ENCODE assay signal across 8 cellular contexts in the genomic region with DNA sequence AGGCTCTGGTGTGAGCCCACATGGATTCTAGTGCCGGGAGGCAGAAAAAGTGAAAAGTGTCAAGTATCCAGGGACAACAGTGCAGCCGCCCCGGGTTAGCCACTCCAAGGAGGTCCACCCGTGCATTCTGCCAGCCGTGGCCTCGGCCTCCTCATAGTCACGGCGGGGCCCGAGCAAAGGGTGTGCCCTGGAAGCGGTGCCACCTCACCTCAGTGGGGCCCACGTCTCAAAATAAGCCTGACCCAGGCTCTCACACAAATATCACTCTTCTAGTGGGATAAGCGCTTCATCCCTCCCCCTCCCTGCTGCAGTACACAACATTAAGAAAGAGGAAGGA. TPM values are rescaled to one million over a fixed set of nuclear protein-coding genes. Genes with fewer than 3 reads are reported as not detected.
DNase-seq lines count a peak whose midpoint lies in the region; ATAC-seq, FAIRE-seq and TF ChIP-seq lines count a peak whose summit lies in the region.

No MANE protein-coding gene starts in this region.

- peak overlapping the region; percentile 85 for H3K4me2 ChIP-seq in astrocyte (ENCODE audit: low read length)

- H3K27ac Mint-ChIP-seq in astrocyte (ENCODE audit: unreplicated experiment): peak overlapping the region; percentile 78

- no peaks in the 10 kb centered on the region for H3K79me2 ChIP-seq in astrocyte (ENCODE audit: insufficient read depth, low read length)

- ATAC-seq in left lobe of liver: peak; percentile 59
- ATAC-seq in thoracic aorta (ENCODE audit: insufficient number of reproducible peaks, low FRiP score, low read depth): no peak
- no peak for ATAC-seq in GM18873 (IDR thresholded peaks at IDR 0.05; ENCODE audit: low FRiP score, unreplicated experiment)
- no peak for ATAC-seq in GM21447 (IDR thresholded peaks at IDR 0.05; ENCODE audit: unreplicated experiment)

- H3K36me3 ChIP-seq in astrocyte (ENCODE audit: insufficient read depth, low read length): no peaks in the 10 kb centered on the region
- no peaks in the 10 kb centered on the region for H3K36me3 ChIP-seq in thoracic aorta

- H3K4me3 ChIP-seq in astrocyte (ENCODE audit: insufficient read depth, low read depth, low read length): peak overlapping the region; percentile 55
- H3K4me3 ChIP-seq in thoracic aorta: peak overlapping the region; percentile 80

- H3K4me3 Mint-ChIP-seq in astrocyte (ENCODE audit: unreplicated experiment): peak overlapping the region; percentile 83

- TF ChIP-seq CTCF in astrocyte (IDR thresholded peaks at IDR 0.05; ENCODE audit: insufficient read depth, low read depth, low read length) (no peak), thoracic aorta (IDR thresholded peaks at IDR 0.05) (no peak)

- H3K4me1 Mint-ChIP-seq in astrocyte (ENCODE audit: low read depth, unreplicated experiment): peaks cover 4% of the 10 kb centered on the region

- no peaks in the 10 kb centered on the region for H3K9me3 Mint-ChIP-seq in astrocyte (ENCODE audit: unreplicated experiment)

- H3K27me3 ChIP-seq in astrocyte (ENCODE audit: insufficient read depth, low read length) (no peaks in the 10 kb centered on the region), thoracic aorta (replicated peaks; ENCODE audit: insufficient read depth) (no peaks in the 10 kb centered on the region)

- H3K27me3 Mint-ChIP-seq in astrocyte (ENCODE audit: low read depth, unreplicated experiment): no peaks in the 10 kb centered on the region

- no peak for FAIRE-seq in astrocyte (lab: Jason Lieb, UNC)

- H3K4me1 ChIP-seq in astrocyte (ENCODE audit: insufficient read depth, low read length) (peaks cover 4% of the 10 kb centered on the region), thoracic aorta (ENCODE audit: control insufficient read depth in 1 of 2, low read depth in 2 of 2) (peaks cover 0 to 5% of the 10 kb centered on the region in 2 donors)

- no peaks in the 10 kb centered on the region for H3K36me3 Mint-ChIP-seq in astrocyte (ENCODE audit: low read depth, unreplicated experiment)

- peak; percentile 3 for DNase-seq in stimulated activated CD4-positive, alpha-beta T cell treated with anti-CD3 and anti-CD28 coated beads, Interleukin-15, amount 100 ng/mL, for 24 hours
- no peak for DNase-seq in stimulated activated CD4-positive, alpha-beta T cell treated with anti-CD3 and anti-CD28 coated beads, Interleukin-12 subunit alpha, Interleukin-12 subunit beta, amount 100 ng/mL, for 4 hours
- DNase-seq in astrocyte (ENCODE audit: low read depth) (no peak), left lobe of liver (ENCODE audit: low spot score) (peak; percentile 47), thoracic aorta (ENCODE audit: low spot score) (no peak), DMS79 treated with DMSO at 0.1 percent for 48 hours (lab: John Stamatoyannopoulos, UW) (no peak)

- H3K9me3 ChIP-seq in astrocyte (ENCODE audit: insufficient read depth, low read depth, low read length) (no peaks in the 10 kb centered on the region), thoracic aorta (no peaks in the 10 kb centered on the region)

- H2AFZ ChIP-seq in astrocyte (ENCODE audit: low read depth, low read length): peak overlapping the region; percentile 88

- H3K9ac ChIP-seq in astrocyte (ENCODE audit: low read length): peak overlapping the region; percentile 80

- H3K27ac ChIP-seq in astrocyte (ENCODE audit: low read depth, low read length) (peak overlapping the region; percentile 26), thoracic aorta (peak overlapping the region; percentile 63 to 65)

- no peaks in the 10 kb centered on the region for H4K20me1 ChIP-seq in astrocyte (ENCODE audit: insufficient read depth, low read length)

RNA-seq across cellular contexts. Expression of a gene that starts 0.4 kb away (rescaled TPM):
- total RNA-seq in astrocyte (3.1 and 5.6 TPM in 2 replicates), left lobe of liver (1.0 TPM), thoracic aorta (1 to 10 TPM; 1.4 to 9.7 TPM)

Comparison
In these comparisons a context has a peak if more than half of its experiments do, and no peak if none do; other contexts are left out.
1. DNase-seq: peak in stimulated activated CD4-positive, alpha-beta T cell treated with anti-CD3 and anti-CD28 coated beads, Interleukin-15, amount 100 ng/mL, for 24 hours (single experiment) and left lobe of liver (single experiment); none in stimulated activated CD4-positive, alpha-beta T cell treated with anti-CD3 and anti-CD28 coated beads, Interleukin-12 subunit alpha, Interleukin-12 subunit beta, amount 100 ng/mL, for 4 hours (single experiment), astrocyte (single experiment), thoracic aorta (single experiment) and DMS79 treated with DMSO at 0.1 percent for 48 hours (single experiment).